In genomic region chr10:99328579-99329237, GRCh38 we compare ENCODE assay signal across 8 cellular contexts. TPM values are rescaled to one million over a fixed set of nuclear protein-coding genes. Genes with fewer than 3 reads are reported as not detected.
DNase-seq lines count a peak whose midpoint lies in the region; ATAC-seq and TF ChIP-seq lines count a peak whose summit lies in the region.

No MANE protein-coding gene starts in this region.

- H3K4me1 Mint-ChIP-seq in GM23338, result peaks cover 2% of the 10 kb centered on the region; the same call in 2 of the 3 replicates
- peaks cover 34% of the 10 kb centered on the region for H3K4me1 Mint-ChIP-seq in brain

- H3K36me3 ChIP-seq in GM23338 (ENCODE audit: insufficient read depth) (no peaks in the 10 kb centered on the region), mucosa of stomach (ENCODE audit: control insufficient read depth, insufficient read depth, low read length) (no peaks in the 10 kb centered on the region)

- H3K9me3 Mint-ChIP-seq in GM23338, result peaks cover 4% of the 10 kb centered on the region; the same call in 1 of the 3 replicates
- H3K9me3 Mint-ChIP-seq in brain, result peaks cover 0 to 3% (median 3%) of the 10 kb centered on the region in 5 experiments

- H3K27me3 ChIP-seq in GM23338 (ENCODE audit: insufficient read depth) (peaks cover 61% of the 10 kb centered on the region), mucosa of stomach (ENCODE audit: control insufficient read depth, insufficient read depth, low read length) (peaks cover 11% of the 10 kb centered on the region)

- H3K9me2 ChIP-seq in GM23338 (ENCODE audit: insufficient read depth), result no peaks in the 10 kb centered on the region

- H3F3A ChIP-seq in GM23338 (replicated peaks; ENCODE audit: low read depth), result no peaks in the 10 kb centered on the region

- no peaks in the 10 kb centered on the region for H3K79me2 ChIP-seq in GM23338 (replicated peaks; ENCODE audit: insufficient read depth)

- ATAC-seq in GM23338 (peak; percentile 19), GM19463 (IDR thresholded peaks at IDR 0.05; ENCODE audit: unreplicated experiment) (no peak), HG03108 (IDR thresholded peaks at IDR 0.05; ENCODE audit: unreplicated experiment) (no peak), GM18861 (IDR thresholded peaks at IDR 0.05; ENCODE audit: unreplicated experiment) (no peak)

- H3K9me3 ChIP-seq in mucosa of stomach (ENCODE audit: control insufficient read depth, low read length), result no peaks in the 10 kb centered on the region

- H3K9ac ChIP-seq in mucosa of stomach (ENCODE audit: low read length), result peak overlapping the region; percentile 28

- H3K4me2 ChIP-seq in GM23338, result peak overlapping the region; percentile 84

- H3K27me3 Mint-ChIP-seq in GM23338 (ENCODE audit: insufficient read depth, low read depth, poor library complexity) (peaks cover 27% of the 10 kb centered on the region), brain (peaks cover 42% of the 10 kb centered on the region)

- H2AFZ ChIP-seq in GM23338, result peak overlapping the region; percentile 95

- no peaks in the 10 kb centered on the region; the same call in 1 of the 2 replicates for H4K20me1 ChIP-seq in GM23338 (replicated peaks; ENCODE audit: insufficient read depth)

- H3K4me3 Mint-ChIP-seq in GM23338 (peak overlapping the region; percentile 67), brain (peak overlapping the region; percentile 75 to 85 (median 79))

- H3K27ac ChIP-seq in 22Rv1, result peak overlapping the region; percentile 56
- no peak overlapping the region for H3K27ac ChIP-seq in GM23338 (ENCODE audit: low read depth)

- DNase-seq in GM23338 (ENCODE audit: low spot score), result peak; percentile 40
- no peak for DNase-seq in stimulated activated CD4-positive, alpha-beta T cell treated with anti-CD3 and anti-CD28 coated beads, Interleukin-15, amount 100 ng/mL, for 24 hours

- no peak for TF ChIP-seq CTCF in 22Rv1 (IDR thresholded peaks at IDR 0.05)
- TF ChIP-seq CTCF in GM23338 (conservative IDR thresholded peaks at IDR 0.05; ENCODE audit: low read depth in 2 of 2), result no peak
- no peak for TF ChIP-seq CTCF in brain (conservative IDR thresholded peaks at IDR 0.05)

- H3K4me3 ChIP-seq in GM23338 (peak overlapping the region; percentile 62), mucosa of stomach (ENCODE audit: low read length) (peak overlapping the region; percentile 43)

- H3K27ac Mint-ChIP-seq in GM23338 (no peak overlapping the region), brain (no peak overlapping the region)

- H3K36me3 Mint-ChIP-seq in GM23338 (ENCODE audit: low read depth) (peaks cover 4% of the 10 kb centered on the region; the same call in 1 of the 3 replicates), brain (peaks cover 3% of the 10 kb centered on the region)

- no peaks in the 10 kb centered on the region for H3K4me1 ChIP-seq in GM23338 (ENCODE audit: insufficient read depth)
- H3K4me1 ChIP-seq in mucosa of stomach (ENCODE audit: control insufficient read depth, insufficient read depth, low read length), result peaks cover 10% of the 10 kb centered on the region

TF ChIP-seq in GM23338, 12 proteins besides CTCF, POLR2A, EP300 and RAD21:
- TF ChIP-seq ETS1 (IDR thresholded peaks at IDR 0.05) (no peak), CREB1 (CRISPR knock-in tag; IDR thresholded peaks at IDR 0.05; ENCODE audit: low read depth) (no peak), EZH2 (IDR thresholded peaks at IDR 0.05; ENCODE audit: low read depth, unreplicated experiment) (no peak), ZNF462 (CRISPR knock-in tag; IDR thresholded peaks at IDR 0.05) (no peak)

RNA-seq across cellular contexts. Expression of gene CNNM1, which starts 0.4 kb away (rescaled TPM):
- total RNA-seq in GM23338 (2014; rRNA removed; shearing (Covaris generic)), result 0.74 and 0.90 TPM in 2 replicates
- polyA plus RNA-seq in GM23338 (2016; fragmentation: Nextera tagmentation; extraction: Ambion mirVana) (0.37 and 0.52 TPM in 2 replicates), brain (ENCODE audit: insufficient read depth, low read depth, low replicate concordance) (2.2 TPM)
